In the genomic region with DNA sequence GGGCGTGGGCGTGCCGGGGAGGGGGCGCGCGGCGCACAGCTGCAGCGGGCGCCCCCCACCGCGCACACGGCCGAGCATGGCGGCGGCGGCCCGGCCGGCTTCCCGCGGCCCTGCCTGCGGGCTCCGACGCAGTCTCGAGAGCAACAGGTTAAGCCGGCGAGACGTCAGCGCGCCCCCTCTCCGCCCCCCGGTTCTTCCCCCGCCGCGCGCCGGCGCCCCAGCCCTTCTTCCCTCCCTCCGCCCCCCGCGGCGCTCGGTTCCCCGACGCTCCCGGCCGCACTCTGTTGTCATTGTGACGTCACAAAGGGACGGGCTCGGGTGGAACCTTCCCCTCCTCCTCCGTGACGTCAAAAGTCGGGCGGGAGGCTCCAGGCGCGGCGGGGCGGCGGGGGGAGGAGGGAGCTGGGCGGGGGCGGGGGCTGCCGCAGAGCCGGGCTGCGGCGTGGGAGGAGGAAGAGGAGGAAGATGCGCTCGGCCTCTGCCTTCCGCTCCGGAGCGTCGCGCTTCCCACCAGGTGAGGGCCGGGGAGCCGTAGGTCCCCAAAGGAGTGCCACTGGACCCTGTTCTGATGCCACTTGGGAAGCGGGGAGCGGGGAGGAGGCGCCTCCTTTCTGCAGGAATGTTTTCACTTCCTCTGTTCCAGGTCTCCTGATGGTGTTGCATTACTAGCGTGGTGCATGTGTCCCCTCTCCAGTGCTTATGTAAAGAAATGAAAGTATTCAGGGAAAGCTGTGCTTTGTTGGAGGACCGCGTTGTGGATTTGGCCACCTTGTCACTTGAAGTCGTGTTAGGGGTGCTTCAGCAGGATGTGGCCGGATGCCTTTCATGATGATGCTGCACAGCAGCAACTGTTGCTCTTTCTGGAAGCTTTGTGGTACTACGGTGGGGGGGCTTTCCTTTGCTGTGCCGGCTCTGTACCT, we compare ENCODE assay signal across 1 cellular context.
TF ChIP-seq lines count a peak whose summit lies in the region.

No MANE protein-coding gene starts in this region.

TF ChIP-seq in HepG2, 621 proteins besides CTCF, POLR2A, EP300 and RAD21 (continued from another document and continues in another):
- TF ChIP-seq ARNT2 (CRISPR knock-in tag; IDR thresholded peaks at IDR 0.05; ENCODE audit: low read depth): no peak
- no peak for TF ChIP-seq ZNF460 (CRISPR knock-in tag; IDR thresholded peaks at IDR 0.05; ENCODE audit: borderline replicate concordance)
- no peak; the same call in 1 of the 2 replicates for TF ChIP-seq HIVEP1 (CRISPR knock-in tag; IDR thresholded peaks at IDR 0.05)
- TF ChIP-seq TSC22D2 (CRISPR knock-in tag; IDR thresholded peaks at IDR 0.05; ENCODE audit: borderline replicate concordance): no peak
- TF ChIP-seq DPF2 (CRISPR knock-in tag; IDR thresholded peaks at IDR 0.05; ENCODE audit: borderline replicate concordance, low read depth): no peak
- TF ChIP-seq FOXK1 (CRISPR knock-in tag; IDR thresholded peaks at IDR 0.05; ENCODE audit: borderline replicate concordance, low read depth): peak; percentile 66; the same call in 1 of the 2 replicates
- TF ChIP-seq, protein P1, sequence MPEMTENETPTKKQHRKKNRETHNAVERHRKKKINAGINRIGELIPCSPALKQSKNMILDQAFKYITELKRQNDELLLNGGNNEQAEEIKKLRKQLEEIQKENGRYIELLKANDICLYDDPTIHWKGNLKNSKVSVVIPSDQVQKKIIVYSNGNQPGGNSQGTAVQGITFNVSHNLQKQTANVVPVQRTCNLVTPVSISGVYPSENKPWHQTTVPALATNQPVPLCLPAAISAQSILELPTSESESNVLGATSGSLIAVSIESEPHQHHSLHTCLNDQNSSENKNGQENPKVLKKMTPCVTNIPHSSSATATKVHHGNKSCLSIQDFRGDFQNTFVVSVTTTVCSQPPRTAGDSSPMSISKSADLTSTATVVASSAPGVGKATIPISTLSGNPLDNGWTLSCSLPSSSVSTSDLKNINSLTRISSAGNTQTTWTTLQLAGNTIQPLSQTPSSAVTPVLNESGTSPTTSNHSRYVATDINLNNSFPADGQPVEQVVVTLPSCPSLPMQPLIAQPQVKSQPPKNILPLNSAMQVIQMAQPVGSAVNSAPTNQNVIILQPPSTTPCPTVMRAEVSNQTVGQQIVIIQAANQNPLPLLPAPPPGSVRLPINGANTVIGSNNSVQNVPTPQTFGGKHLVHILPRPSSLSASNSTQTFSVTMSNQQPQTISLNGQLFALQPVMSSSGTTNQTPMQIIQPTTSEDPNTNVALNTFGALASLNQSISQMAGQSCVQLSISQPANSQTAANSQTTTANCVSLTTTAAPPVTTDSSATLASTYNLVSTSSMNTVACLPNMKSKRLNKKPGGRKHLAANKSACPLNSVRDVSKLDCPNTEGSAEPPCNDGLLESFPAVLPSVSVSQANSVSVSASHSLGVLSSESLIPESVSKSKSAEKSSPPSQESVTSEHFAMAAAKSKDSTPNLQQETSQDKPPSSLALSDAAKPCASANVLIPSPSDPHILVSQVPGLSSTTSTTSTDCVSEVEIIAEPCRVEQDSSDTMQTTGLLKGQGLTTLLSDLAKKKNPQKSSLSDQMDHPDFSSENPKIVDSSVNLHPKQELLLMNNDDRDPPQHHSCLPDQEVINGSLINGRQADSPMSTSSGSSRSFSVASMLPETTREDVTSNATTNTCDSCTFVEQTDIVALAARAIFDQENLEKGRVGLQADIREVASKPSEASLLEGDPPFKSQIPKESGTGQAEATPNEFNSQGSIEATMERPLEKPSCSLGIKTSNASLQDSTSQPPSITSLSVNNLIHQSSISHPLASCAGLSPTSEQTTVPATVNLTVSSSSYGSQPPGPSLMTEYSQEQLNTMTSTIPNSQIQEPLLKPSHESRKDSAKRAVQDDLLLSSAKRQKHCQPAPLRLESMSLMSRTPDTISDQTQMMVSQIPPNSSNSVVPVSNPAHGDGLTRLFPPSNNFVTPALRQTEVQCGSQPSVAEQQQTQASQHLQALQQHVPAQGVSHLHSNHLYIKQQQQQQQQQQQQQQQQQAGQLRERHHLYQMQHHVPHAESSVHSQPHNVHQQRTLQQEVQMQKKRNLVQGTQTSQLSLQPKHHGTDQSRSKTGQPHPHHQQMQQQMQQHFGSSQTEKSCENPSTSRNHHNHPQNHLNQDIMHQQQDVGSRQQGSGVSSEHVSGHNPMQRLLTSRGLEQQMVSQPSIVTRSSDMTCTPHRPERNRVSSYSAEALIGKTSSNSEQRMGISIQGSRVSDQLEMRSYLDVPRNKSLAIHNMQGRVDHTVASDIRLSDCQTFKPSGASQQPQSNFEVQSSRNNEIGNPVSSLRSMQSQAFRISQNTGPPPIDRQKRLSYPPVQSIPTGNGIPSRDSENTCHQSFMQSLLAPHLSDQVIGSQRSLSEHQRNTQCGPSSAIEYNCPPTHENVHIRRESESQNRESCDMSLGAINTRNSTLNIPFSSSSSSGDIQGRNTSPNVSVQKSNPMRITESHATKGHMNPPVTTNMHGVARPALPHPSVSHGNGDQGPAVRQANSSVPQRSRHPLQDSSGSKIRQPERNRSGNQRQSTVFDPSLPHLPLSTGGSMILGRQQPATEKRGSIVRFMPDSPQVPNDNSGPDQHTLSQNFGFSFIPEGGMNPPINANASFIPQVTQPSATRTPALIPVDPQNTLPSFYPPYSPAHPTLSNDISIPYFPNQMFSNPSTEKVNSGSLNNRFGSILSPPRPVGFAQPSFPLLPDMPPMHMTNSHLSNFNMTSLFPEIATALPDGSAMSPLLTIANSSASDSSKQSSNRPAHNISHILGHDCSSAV (CRISPR knock-in tag; IDR thresholded peaks at IDR 0.05; ENCODE audit: borderline replicate concordance): no peak
- TF ChIP-seq, protein P2, sequence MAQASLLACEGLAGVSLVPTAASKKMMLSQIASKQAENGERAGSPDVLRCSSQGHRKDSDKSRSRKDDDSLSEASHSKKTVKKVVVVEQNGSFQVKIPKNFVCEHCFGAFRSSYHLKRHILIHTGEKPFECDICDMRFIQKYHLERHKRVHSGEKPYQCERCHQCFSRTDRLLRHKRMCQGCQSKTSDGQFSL (CRISPR knock-in tag; IDR thresholded peaks at IDR 0.05): peak; percentile 35; the same call in 1 of the 2 replicates
- peak; percentile 74 for TF ChIP-seq ASH2L (IDR thresholded peaks at IDR 0.05; ENCODE audit: insufficient read length, low read depth, low read length)
- TF ChIP-seq YEATS2 (CRISPR knock-in tag; IDR thresholded peaks at IDR 0.05; ENCODE audit: borderline replicate concordance): peak; percentile 31; the same call in 1 of the 2 replicates
- no peak for TF ChIP-seq SIN3B (IDR thresholded peaks at IDR 0.05; ENCODE audit: low read length)
- peak; percentile 62; the same call in 1 of the 2 replicates for TF ChIP-seq SAFB2 (CRISPR knock-in tag; IDR thresholded peaks at IDR 0.05; ENCODE audit: borderline replicate concordance, low read depth)
- TF ChIP-seq KAT7 (CRISPR knock-in tag; IDR thresholded peaks at IDR 0.05; ENCODE audit: borderline replicate concordance): peak; percentile 46; the same call in 1 of the 2 replicates
- TF ChIP-seq, protein P3, sequence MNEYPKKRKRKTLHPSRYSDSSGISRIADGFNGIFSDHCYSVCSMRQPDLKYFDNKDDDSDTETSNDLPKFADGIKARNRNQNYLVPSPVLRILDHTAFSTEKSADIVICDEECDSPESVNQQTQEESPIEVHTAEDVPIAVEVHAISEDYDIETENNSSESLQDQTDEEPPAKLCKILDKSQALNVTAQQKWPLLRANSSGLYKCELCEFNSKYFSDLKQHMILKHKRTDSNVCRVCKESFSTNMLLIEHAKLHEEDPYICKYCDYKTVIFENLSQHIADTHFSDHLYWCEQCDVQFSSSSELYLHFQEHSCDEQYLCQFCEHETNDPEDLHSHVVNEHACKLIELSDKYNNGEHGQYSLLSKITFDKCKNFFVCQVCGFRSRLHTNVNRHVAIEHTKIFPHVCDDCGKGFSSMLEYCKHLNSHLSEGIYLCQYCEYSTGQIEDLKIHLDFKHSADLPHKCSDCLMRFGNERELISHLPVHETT (CRISPR knock-in tag; conservative IDR thresholded peaks at IDR 0.05): peak; percentile 30; the same call in 1 of the 2 replicates
- peak; percentile 91 for TF ChIP-seq CREM (IDR thresholded peaks at IDR 0.05)
- TF ChIP-seq CREM (CRISPR knock-in tag; IDR thresholded peaks at IDR 0.05): peak; percentile 89
- TF ChIP-seq, protein P4, sequence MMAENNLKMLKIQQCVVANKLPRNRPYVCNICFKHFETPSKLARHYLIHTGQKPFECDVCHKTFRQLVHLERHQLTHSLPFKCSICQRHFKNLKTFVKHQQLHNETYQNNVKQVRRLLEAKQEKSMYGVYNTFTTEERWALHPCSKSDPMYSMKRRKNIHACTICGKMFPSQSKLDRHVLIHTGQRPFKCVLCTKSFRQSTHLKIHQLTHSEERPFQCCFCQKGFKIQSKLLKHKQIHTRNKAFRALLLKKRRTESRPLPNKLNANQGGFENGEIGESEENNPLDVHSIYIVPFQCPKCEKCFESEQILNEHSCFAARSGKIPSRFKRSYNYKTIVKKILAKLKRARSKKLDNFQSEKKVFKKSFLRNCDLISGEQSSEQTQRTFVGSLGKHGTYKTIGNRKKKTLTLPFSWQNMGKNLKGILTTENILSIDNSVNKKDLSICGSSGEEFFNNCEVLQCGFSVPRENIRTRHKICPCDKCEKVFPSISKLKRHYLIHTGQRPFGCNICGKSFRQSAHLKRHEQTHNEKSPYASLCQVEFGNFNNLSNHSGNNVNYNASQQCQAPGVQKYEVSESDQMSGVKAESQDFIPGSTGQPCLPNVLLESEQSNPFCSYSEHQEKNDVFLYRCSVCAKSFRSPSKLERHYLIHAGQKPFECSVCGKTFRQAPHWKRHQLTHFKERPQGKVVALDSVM (CRISPR knock-in tag; IDR thresholded peaks at IDR 0.05): no peak
- TF ChIP-seq ZNF264 (CRISPR knock-in tag; IDR thresholded peaks at IDR 0.05): no peak
- TF ChIP-seq TAF1 (CRISPR knock-in tag; IDR thresholded peaks at IDR 0.05): peak; percentile 29; the same call in 1 of the 2 replicates
- no peak for TF ChIP-seq RXRA (CRISPR knock-in tag; IDR thresholded peaks at IDR 0.05)
- no peak for TF ChIP-seq DR1 (CRISPR knock-in tag; IDR thresholded peaks at IDR 0.05)
- TF ChIP-seq MTA1 (CRISPR knock-in tag; IDR thresholded peaks at IDR 0.05; ENCODE audit: borderline replicate concordance): peak; percentile 76; the same call in 1 of the 2 replicates
- TF ChIP-seq RBFOX2 (IDR thresholded peaks at IDR 0.05; ENCODE audit: low read depth, low read length): peak; percentile 56
- no peak for TF ChIP-seq ZNF552 (CRISPR knock-in tag; IDR thresholded peaks at IDR 0.05; ENCODE audit: borderline replicate concordance)
- no peak for TF ChIP-seq ZNF10 (CRISPR knock-in tag; IDR thresholded peaks at IDR 0.05; ENCODE audit: borderline replicate concordance, low read depth)
- TF ChIP-seq ELF3 (CRISPR knock-in tag; IDR thresholded peaks at IDR 0.05): peak; percentile 64; the same call in 1 of the 2 replicates
- TF ChIP-seq ELF1 (CRISPR knock-in tag; IDR thresholded peaks at IDR 0.05): peak; percentile 48; the same call in 1 of the 2 replicates
- 0 out of 2 replicates have a peak, but pooled peaks have one; percentile 12 for TF ChIP-seq NFYC (CRISPR knock-in tag; IDR thresholded peaks at IDR 0.05)
- no peak for TF ChIP-seq ZNF737 (CRISPR knock-in tag; IDR thresholded peaks at IDR 0.05; ENCODE audit: borderline replicate concordance)
- TF ChIP-seq NFKB2 (CRISPR knock-in tag; IDR thresholded peaks at IDR 0.05; ENCODE audit: borderline replicate concordance): no peak
- TF ChIP-seq MXD4 (CRISPR knock-in tag; IDR thresholded peaks at IDR 0.05): no peak
- TF ChIP-seq, protein P5, sequence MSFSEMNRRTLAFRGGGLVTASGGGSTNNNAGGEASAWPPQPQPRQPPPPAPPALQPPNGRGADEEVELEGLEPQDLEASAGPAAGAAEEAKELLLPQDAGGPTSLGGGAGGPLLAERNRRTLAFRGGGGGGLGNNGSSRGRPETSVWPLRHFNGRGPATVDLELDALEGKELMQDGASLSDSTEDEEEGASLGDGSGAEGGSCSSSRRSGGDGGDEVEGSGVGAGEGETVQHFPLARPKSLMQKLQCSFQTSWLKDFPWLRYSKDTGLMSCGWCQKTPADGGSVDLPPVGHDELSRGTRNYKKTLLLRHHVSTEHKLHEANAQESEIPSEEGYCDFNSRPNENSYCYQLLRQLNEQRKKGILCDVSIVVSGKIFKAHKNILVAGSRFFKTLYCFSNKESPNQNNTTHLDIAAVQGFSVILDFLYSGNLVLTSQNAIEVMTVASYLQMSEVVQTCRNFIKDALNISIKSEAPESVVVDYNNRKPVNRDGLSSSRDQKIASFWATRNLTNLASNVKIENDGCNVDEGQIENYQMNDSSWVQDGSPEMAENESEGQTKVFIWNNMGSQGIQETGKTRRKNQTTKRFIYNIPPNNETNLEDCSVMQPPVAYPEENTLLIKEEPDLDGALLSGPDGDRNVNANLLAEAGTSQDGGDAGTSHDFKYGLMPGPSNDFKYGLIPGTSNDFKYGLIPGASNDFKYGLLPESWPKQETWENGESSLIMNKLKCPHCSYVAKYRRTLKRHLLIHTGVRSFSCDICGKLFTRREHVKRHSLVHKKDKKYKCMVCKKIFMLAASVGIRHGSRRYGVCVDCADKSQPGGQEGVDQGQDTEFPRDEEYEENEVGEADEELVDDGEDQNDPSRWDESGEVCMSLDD (CRISPR knock-in tag; IDR thresholded peaks at IDR 0.05; ENCODE audit: borderline replicate concordance): no peak
- no peak for TF ChIP-seq LCORL (IDR thresholded peaks at IDR 0.05)
- peak; percentile 77 for TF ChIP-seq LCORL (CRISPR knock-in tag; IDR thresholded peaks at IDR 0.05)
- TF ChIP-seq, protein P6, sequence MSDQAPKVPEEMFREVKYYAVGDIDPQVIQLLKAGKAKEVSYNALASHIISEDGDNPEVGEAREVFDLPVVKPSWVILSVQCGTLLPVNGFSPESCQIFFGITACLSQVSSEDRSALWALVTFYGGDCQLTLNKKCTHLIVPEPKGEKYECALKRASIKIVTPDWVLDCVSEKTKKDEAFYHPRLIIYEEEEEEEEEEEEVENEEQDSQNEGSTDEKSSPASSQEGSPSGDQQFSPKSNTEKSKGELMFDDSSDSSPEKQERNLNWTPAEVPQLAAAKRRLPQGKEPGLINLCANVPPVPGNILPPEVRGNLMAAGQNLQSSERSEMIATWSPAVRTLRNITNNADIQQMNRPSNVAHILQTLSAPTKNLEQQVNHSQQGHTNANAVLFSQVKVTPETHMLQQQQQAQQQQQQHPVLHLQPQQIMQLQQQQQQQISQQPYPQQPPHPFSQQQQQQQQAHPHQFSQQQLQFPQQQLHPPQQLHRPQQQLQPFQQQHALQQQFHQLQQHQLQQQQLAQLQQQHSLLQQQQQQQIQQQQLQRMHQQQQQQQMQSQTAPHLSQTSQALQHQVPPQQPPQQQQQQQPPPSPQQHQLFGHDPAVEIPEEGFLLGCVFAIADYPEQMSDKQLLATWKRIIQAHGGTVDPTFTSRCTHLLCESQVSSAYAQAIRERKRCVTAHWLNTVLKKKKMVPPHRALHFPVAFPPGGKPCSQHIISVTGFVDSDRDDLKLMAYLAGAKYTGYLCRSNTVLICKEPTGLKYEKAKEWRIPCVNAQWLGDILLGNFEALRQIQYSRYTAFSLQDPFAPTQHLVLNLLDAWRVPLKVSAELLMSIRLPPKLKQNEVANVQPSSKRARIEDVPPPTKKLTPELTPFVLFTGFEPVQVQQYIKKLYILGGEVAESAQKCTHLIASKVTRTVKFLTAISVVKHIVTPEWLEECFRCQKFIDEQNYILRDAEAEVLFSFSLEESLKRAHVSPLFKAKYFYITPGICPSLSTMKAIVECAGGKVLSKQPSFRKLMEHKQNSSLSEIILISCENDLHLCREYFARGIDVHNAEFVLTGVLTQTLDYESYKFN (CRISPR knock-in tag; conservative IDR thresholded peaks at IDR 0.05): 0 out of 2 replicates have a peak, but pooled peaks have one; percentile 17
